Comparison of ENCODE assay signal across 10 cellular contexts in genomic region chr10:11440250-11441150, GRCh38.
DNase-seq lines count a peak whose midpoint lies in the region; ATAC-seq and TF ChIP-seq lines count a peak whose summit lies in the region.
"Had no signal": no experiment of that assay in that cellular context is flagged by ENCODE, and none has a peak within 500 bp of the region (broad histone marks: within the 10 kb centered on the region; RNA-seq: fewer than 3 reads in every experiment).

No MANE protein-coding gene starts in this region.

- DNase-seq in activated CD8-positive, alpha-beta memory T cell treated with anti-CD3 and anti-CD28 coated beads for 48 hours (ENCODE audit: low read depth in 2 of 3, low spot score in 2 of 3) = peak in 2 of 3 experiments; percentile 12 to 26
- DNase-seq in stimulated activated CD4-positive, alpha-beta T cell treated with anti-CD3 and anti-CD28 coated beads, Interleukin-2, amount 100 ng/mL, for 24 hours = peak; percentile 36 to 49
- DNase-seq in HEK293T (ENCODE audit: extremely low spot score) = no peak
- DNase-seq in middle frontal gyrus (ENCODE audit: extremely low spot score, low spot score) = no peak
- DNase-seq in RWPE1 (ENCODE audit: low spot score) = no peak
- no peak for DNase-seq in nephron progenitor cell
- DNase-seq: MG63, occipital lobe had no signal

- no peak overlapping the region for H3K27ac Mint-ChIP-seq in nephron progenitor cell

- TF ChIP-seq CTCF in RWPE1 (conservative IDR thresholded peaks at IDR 0.05; ENCODE audit: low read depth) = no peak
- TF ChIP-seq CTCF in nephron progenitor cell (IDR thresholded peaks at IDR 0.05) = no peak

- no peaks in the 10 kb centered on the region for H3K36me3 Mint-ChIP-seq in nephron progenitor cell (ENCODE audit: low read depth)

- POLR2A ChIA-PET in HEK293T (lab: Yijun Ruan, JAX) = no interaction called here
- POLR2A ChIA-PET in RWPE1 (lab: Yijun Ruan, JAX; ENCODE audit: low non-redundant PET) = interaction anchor here (0.6 kb wide), 1 partner anchor 1184 kb away, joined by 3 read pairs; no protein-coding TSS in a partner anchor

- peaks cover 51% of the 10 kb centered on the region for H3K4me1 Mint-ChIP-seq in nephron progenitor cell

- H3K27ac ChIP-seq in RWPE1 = no peak overlapping the region

- H3K4me3 Mint-ChIP-seq in nephron progenitor cell = no peak overlapping the region

- peak; percentile 60 for ATAC-seq in GM18511 (IDR thresholded peaks at IDR 0.05; ENCODE audit: unreplicated experiment)
- ATAC-seq in HG02588 (IDR thresholded peaks at IDR 0.05; ENCODE audit: unreplicated experiment) = peak; percentile 48

- peaks cover 3% of the 10 kb centered on the region for H3K9me3 Mint-ChIP-seq in nephron progenitor cell

- CTCF ChIA-PET in HEK293T (lab: Yijun Ruan, JAX) = no interaction called here
- CTCF ChIA-PET in RWPE1 (lab: Yijun Ruan, JAX) = interaction anchor here (0.6 kb wide), 1 partner anchor 7 kb away, joined by 3 read pairs; no protein-coding TSS in a partner anchor

- H3K27me3 Mint-ChIP-seq in nephron progenitor cell (ENCODE audit: low read depth, poor library complexity) = peaks cover 4% of the 10 kb centered on the region

TF ChIP-seq in HEK293T, 16 proteins besides CTCF, POLR2A, EP300 and RAD21:
- no peak for TF ChIP-seq BHLHE40 (IDR thresholded peaks at IDR 0.05; ENCODE audit: borderline replicate concordance)

Comparison
In these comparisons a context has a peak if more than half of its experiments do, and no peak if none do; other contexts are left out.
1. DNase-seq: peak in activated CD8-positive, alpha-beta memory T cell treated with anti-CD3 and anti-CD28 coated beads for 48 hours (2 of 3) and stimulated activated CD4-positive, alpha-beta T cell treated with anti-CD3 and anti-CD28 coated beads, Interleukin-2, amount 100 ng/mL, for 24 hours (2 of 2); none in HEK293T (single experiment), middle frontal gyrus (single experiment), RWPE1 (single experiment) and nephron progenitor cell (single experiment).